9 cellular contexts compared by ENCODE assay signal in the genomic region with DNA sequence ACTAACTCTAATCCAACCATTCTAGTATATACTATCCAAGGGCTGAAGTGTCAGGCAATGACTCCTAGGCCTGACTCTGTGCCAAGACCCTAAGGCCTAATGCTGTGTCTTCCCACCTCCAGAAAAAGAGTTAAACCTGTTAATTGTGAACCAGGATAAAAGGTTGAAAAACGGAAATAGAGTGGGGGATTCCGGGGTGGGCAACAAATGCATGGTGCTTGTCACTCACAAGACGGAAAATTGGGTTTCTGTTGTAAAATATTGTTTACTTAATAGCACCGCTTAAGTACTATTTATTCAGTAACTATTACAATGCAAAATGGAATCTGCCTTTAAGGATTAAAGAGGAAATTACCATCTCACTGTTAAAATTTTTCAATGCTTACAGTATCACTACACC. TPM values are rescaled to one million over a fixed set of nuclear protein-coding genes. Genes with fewer than 3 reads are reported as not detected.
DNase-seq lines count a peak whose midpoint lies in the region; ATAC-seq and TF ChIP-seq lines count a peak whose summit lies in the region.
"Had no signal": no experiment of that assay in that cellular context is flagged by ENCODE, and none has a peak within 500 bp of the region (broad histone marks: within the 10 kb centered on the region; RNA-seq: fewer than 3 reads in every experiment).

No MANE protein-coding gene starts in this region.

- H3K4me1 ChIP-seq in SJCRH30 (peaks cover 45% of the 10 kb centered on the region), thoracic aorta (ENCODE audit: control insufficient read depth in 1 of 2, low read depth in 2 of 2) (peaks cover 28 to 35% of the 10 kb centered on the region in 2 donors)

- peak overlapping the region; percentile 98 for H3K4me3 Mint-ChIP-seq in activated T-cell treated with anti-CD3 and anti-CD28 coated beads, Interleukin-2, amount 50 U/mL, for 4 hours

- H3K27me3 Mint-ChIP-seq in activated T-cell treated with anti-CD3 and anti-CD28 coated beads, Interleukin-2, amount 50 U/mL, for 4 hours (ENCODE audit: low read depth) = no peaks in the 10 kb centered on the region

- H3K4me3 ChIP-seq in SJCRH30 = peak overlapping the region; percentile 99
- peak overlapping the region; percentile 95 for H3K4me3 ChIP-seq in thoracic aorta

- H3K27ac ChIP-seq in SJCRH30 (peak overlapping the region; percentile 92; the same call in 1 of the 2 replicates), thoracic aorta (no peak overlapping the region)

- DNase-seq in activated T-cell treated with anti-CD3 and anti-CD28 coated beads, Interleukin-2, amount 50 U/mL, for 4 hours = no peak
- DNase-seq in activated T-cell treated with anti-CD3 and anti-CD28 coated beads for 4 hours (no peak), SJCRH30 (peak; percentile 54 to 83), fibroblast of peridontal ligament (ENCODE audit: extremely low read depth) (peak; percentile 65), thoracic aorta (ENCODE audit: low spot score) (no peak), medulla oblongata (ENCODE audit: extremely low spot score) (no peak), GM10266 (ENCODE audit: extremely low spot score) (no peak)
- DNase-seq: activated CD4-positive, alpha-beta T cell treated with anti-CD3 and anti-CD28 coated beads, Interleukin-2, amount 50 U/mL, for 1 hour had no signal

- no peaks in the 10 kb centered on the region for H3K27me3 ChIP-seq in SJCRH30
- H3K27me3 ChIP-seq in thoracic aorta (replicated peaks; ENCODE audit: insufficient read depth) = no peaks in the 10 kb centered on the region

- peaks cover 39% of the 10 kb centered on the region for H3K36me3 Mint-ChIP-seq in activated T-cell treated with anti-CD3 and anti-CD28 coated beads, Interleukin-2, amount 50 U/mL, for 4 hours (ENCODE audit: insufficient read depth)

- peaks cover 36% of the 10 kb centered on the region for H3K4me1 Mint-ChIP-seq in activated T-cell treated with anti-CD3 and anti-CD28 coated beads, Interleukin-2, amount 50 U/mL, for 4 hours (ENCODE audit: low read depth)

- no peaks in the 10 kb centered on the region for H3K9me3 ChIP-seq in SJCRH30 (replicated peaks)
- no peaks in the 10 kb centered on the region for H3K9me3 ChIP-seq in thoracic aorta

- no peaks in the 10 kb centered on the region for H3K9me3 Mint-ChIP-seq in activated T-cell treated with anti-CD3 and anti-CD28 coated beads, Interleukin-2, amount 50 U/mL, for 4 hours

- no peak for ATAC-seq in activated T-cell treated with anti-CD3 and anti-CD28 coated beads, Interleukin-2, amount 50 U/mL, for 4 hours
- ATAC-seq in thoracic aorta (ENCODE audit: insufficient number of reproducible peaks, low FRiP score, low read depth) (no peak), HG02763 (IDR thresholded peaks at IDR 0.05; ENCODE audit: unreplicated experiment) (no peak)

- TF ChIP-seq CTCF in thoracic aorta (IDR thresholded peaks at IDR 0.05) (no peak), GM10266 (IDR thresholded peaks at IDR 0.05; ENCODE audit: control insufficient read depth, insufficient read depth, low read depth, missing control alignments) (no peak)

- H3K36me3 ChIP-seq in SJCRH30 (peaks cover 56% of the 10 kb centered on the region), thoracic aorta (no peaks in the 10 kb centered on the region)

RNA-seq across cellular contexts. Expression of a gene that starts 3.2 kb away (rescaled TPM):
- 100 to 1,000 TPM; 107 to 166 (median 129) TPM for total RNA-seq in activated T-cell treated with anti-CD3 and anti-CD28 coated beads, Interleukin-2, amount 50 U/mL, for 4 hours
- 138 and 165 TPM in 2 replicates for total RNA-seq in SJCRH30 (2014; rRNA removed; shearing (Covaris generic))
- 10 to 100 TPM; 40.2 to 47.6 TPM for total RNA-seq in thoracic aorta

Comparison
In these comparisons a context has a peak if more than half of its experiments do, and no peak if none do; other contexts are left out.
1. DNase-seq: peak in SJCRH30 (2 of 2) and fibroblast of peridontal ligament (single experiment); none in activated T-cell treated with anti-CD3 and anti-CD28 coated beads, Interleukin-2, amount 50 U/mL, for 4 hours (single experiment), activated T-cell treated with anti-CD3 and anti-CD28 coated beads for 4 hours (single experiment), thoracic aorta (single experiment), medulla oblongata (single experiment) and GM10266 (single experiment).